In the genomic region with DNA sequence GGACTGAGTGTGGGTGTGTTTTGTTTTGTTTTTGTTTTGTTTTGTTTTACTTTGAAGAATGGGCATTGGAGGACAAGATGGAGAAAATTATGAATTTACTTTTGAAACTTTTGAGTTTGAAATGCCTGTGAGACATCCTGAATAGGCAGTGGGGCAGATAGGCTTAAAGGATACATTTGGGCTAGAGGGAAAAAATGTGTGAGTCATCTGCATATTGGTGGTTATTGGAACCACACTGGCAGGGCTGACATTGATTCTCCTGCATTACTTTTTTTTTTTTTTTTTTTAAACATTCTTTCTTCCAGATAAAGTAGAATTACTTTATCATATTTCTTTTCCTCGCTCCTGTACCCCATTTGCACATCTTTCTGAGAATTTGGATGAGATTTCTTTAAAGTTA, we compare ENCODE assay signal across 18 cellular contexts. TPM values are rescaled to one million over a fixed set of nuclear protein-coding genes. Genes with fewer than 3 reads are reported as not detected.
DNase-seq lines count a peak whose midpoint lies in the region; ATAC-seq and TF ChIP-seq lines count a peak whose summit lies in the region.
"Had no signal": no experiment of that assay in that cellular context is flagged by ENCODE, and none has a peak within 500 bp of the region (broad histone marks: within the 10 kb centered on the region; RNA-seq: fewer than 3 reads in every experiment).

No MANE protein-coding gene starts in this region.

- peak; percentile 76 for ATAC-seq in SK-N-SH treated with all-trans-retinoic acid at 6 μM for 48 hours
- ATAC-seq: mucosa of descending colon, psoas muscle had no signal

- TF ChIP-seq POLR2A in sigmoid colon (IDR thresholded peaks at IDR 0.05): no peak

- H3K36me3 ChIP-seq in A673 (ENCODE audit: insufficient read depth, low read length, poor library complexity, severe bottlenecking) (peaks cover 10% of the 10 kb centered on the region), sigmoid colon (peaks cover 0 to 34% (median 2%) of the 10 kb centered on the region in 4 donors)

- H3K4me3 ChIP-seq in A673 (ENCODE audit: low read depth, low read length, poor library complexity, severe bottlenecking) (no peak overlapping the region), sigmoid colon (no peak overlapping the region)
- H3K4me3 ChIP-seq: BLaER1, mucosa of descending colon, Peyer's patch, psoas muscle had no signal

- TF ChIP-seq EP300 in sigmoid colon (IDR thresholded peaks at IDR 0.05): no peak

- intact Hi-C loops in A673 (cut with micrococcal nuclease; ENCODE audit: unreplicated experiment): no loop called here
- intact Hi-C loops in sigmoid colon (cut with DNase I): no loop called here

- TF ChIP-seq CTCF in A673 (conservative IDR thresholded peaks at IDR 0.05; ENCODE audit: low read depth, low read length) (no peak), sigmoid colon (IDR thresholded peaks at IDR 0.05) (no peak)

- BruUV-seq in A673 (replicated peaks; lab: Mats Ljungman, UMichigan): no TSS peak

- H3K27me3 ChIP-seq in A673 (replicated peaks; ENCODE audit: insufficient read depth, low read depth, low read length, poor library complexity) (no peaks in the 10 kb centered on the region), sigmoid colon (no peaks in the 10 kb centered on the region)
- H3K27me3 ChIP-seq: BLaER1, Peyer's patch had no signal

- H3K4me1 ChIP-seq in A673 (ENCODE audit: insufficient read depth, low read length, poor library complexity, severe bottlenecking) (peaks cover 3% of the 10 kb centered on the region), sigmoid colon (peaks cover 0 to 22% (median 7%) of the 10 kb centered on the region in 4 donors)
- H3K4me1 ChIP-seq: BLaER1, Peyer's patch, psoas muscle had no signal

- CTCF ChIA-PET in A673 (lab: Charles Lee): no interaction called here

- H3K27ac ChIP-seq in A673 (ENCODE audit: low read depth, low read length, poor library complexity, severe bottlenecking): no peak overlapping the region
- H3K27ac ChIP-seq in sigmoid colon: no peak overlapping the region
- H3K27ac ChIP-seq: BLaER1, epithelial cell of prostate, Peyer's patch, psoas muscle had no signal

- DNase-seq in A673 (ENCODE audit: low spot score) (peak; percentile 19), GM03348 (ENCODE audit: low spot score) (peak; percentile 77), fibroblast of peridontal ligament (ENCODE audit: extremely low read depth) (peak; percentile 87), cerebellum (ENCODE audit: low spot score) (no peak), COR-L47 (lab: John Stamatoyannopoulos, UW) (no peak), DMS53 (lab: John Stamatoyannopoulos, UW) (no peak), sigmoid colon (no peak)
- DNase-seq: activated CD8-positive, alpha-beta memory T cell treated with anti-CD3 and anti-CD28 coated beads, Interleukin-2, amount 50 U/mL, for 48 hours; GDM1; mucosa of descending colon; NCI-H1092; NCI-H446 treated with DMSO at 0.1 percent for 48 hours; Peyer's patch; psoas muscle; stimulated activated CD4-positive, alpha-beta T cell treated with anti-CD3 and anti-CD28 coated beads, Interleukin-1b, Interleukin-23, amount 100 ng/mL, for 48 hours had no signal

- WGBS in sigmoid colon, 2 donors: 89 to 100% methylated on average over 1 of the region's 1 CpG

- H3K9me3 ChIP-seq in A673 (ENCODE audit: low read depth, low read length, poor library complexity, severe bottlenecking) (no peaks in the 10 kb centered on the region), sigmoid colon (no peaks in the 10 kb centered on the region)
- H3K9me3 ChIP-seq: BLaER1, mucosa of descending colon, Peyer's patch, psoas muscle had no signal

- POLR2A ChIA-PET in A673 (lab: Charles Lee; ENCODE audit: low non-redundant PET): no interaction called here

TF ChIP-seq in SK-N-SH treated with all-trans-retinoic acid at 6 μM for 48 hours, 23 proteins besides CTCF, POLR2A, EP300 and RAD21:
- no peak for TF ChIP-seq OSR1 (CRISPR knock-in tag; IDR thresholded peaks at IDR 0.05)
- TF ChIP-seq ZNF8 (CRISPR knock-in tag; IDR thresholded peaks at IDR 0.05): no peak
- TF ChIP-seq, protein P1, sequence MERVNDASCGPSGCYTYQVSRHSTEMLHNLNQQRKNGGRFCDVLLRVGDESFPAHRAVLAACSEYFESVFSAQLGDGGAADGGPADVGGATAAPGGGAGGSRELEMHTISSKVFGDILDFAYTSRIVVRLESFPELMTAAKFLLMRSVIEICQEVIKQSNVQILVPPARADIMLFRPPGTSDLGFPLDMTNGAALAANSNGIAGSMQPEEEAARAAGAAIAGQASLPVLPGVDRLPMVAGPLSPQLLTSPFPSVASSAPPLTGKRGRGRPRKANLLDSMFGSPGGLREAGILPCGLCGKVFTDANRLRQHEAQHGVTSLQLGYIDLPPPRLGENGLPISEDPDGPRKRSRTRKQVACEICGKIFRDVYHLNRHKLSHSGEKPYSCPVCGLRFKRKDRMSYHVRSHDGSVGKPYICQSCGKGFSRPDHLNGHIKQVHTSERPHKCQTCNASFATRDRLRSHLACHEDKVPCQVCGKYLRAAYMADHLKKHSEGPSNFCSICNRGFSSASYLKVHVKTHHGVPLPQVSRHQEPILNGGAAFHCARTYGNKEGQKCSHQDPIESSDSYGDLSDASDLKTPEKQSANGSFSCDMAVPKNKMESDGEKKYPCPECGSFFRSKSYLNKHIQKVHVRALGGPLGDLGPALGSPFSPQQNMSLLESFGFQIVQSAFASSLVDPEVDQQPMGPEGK (CRISPR knock-in tag; IDR thresholded peaks at IDR 0.05; ENCODE audit: borderline replicate concordance): no peak
- TF ChIP-seq ARNTL (CRISPR knock-in tag; IDR thresholded peaks at IDR 0.05; ENCODE audit: borderline replicate concordance, low read depth): no peak
- TF ChIP-seq, protein P2, sequence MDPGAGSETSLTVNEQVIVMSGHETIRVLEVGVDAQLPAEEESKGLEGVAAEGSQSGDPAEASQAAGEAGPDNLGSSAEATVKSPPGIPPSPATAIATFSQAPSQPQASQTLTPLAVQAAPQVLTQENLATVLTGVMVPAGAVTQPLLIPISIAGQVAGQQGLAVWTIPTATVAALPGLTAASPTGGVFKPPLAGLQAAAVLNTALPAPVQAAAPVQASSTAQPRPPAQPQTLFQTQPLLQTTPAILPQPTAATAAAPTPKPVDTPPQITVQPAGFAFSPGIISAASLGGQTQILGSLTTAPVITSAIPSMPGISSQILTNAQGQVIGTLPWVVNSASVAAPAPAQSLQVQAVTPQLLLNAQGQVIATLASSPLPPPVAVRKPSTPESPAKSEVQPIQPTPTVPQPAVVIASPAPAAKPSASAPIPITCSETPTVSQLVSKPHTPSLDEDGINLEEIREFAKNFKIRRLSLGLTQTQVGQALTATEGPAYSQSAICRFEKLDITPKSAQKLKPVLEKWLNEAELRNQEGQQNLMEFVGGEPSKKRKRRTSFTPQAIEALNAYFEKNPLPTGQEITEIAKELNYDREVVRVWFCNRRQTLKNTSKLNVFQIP (CRISPR knock-in tag; IDR thresholded peaks at IDR 0.05; ENCODE audit: borderline replicate concordance, low read depth): no peak
- no peak for TF ChIP-seq ZNF70 (CRISPR knock-in tag; IDR thresholded peaks at IDR 0.05)
- TF ChIP-seq CSDC2 (CRISPR knock-in tag; IDR thresholded peaks at IDR 0.05): no peak
- no peak for TF ChIP-seq GLIS3 (CRISPR knock-in tag; IDR thresholded peaks at IDR 0.05)
- no peak for TF ChIP-seq ZNF565 (CRISPR knock-in tag; conservative IDR thresholded peaks at IDR 0.05; ENCODE audit: low read depth)
TF ChIP-seq in SK-N-SH treated with all-trans-retinoic acid at 6 μM for 48 hours: peak in this region for 0.

RNA-seq across cellular contexts. Expression of a gene that starts 56.1 kb away (rescaled TPM):
- 9.1 and 13.8 TPM in 2 replicates for total RNA-seq in A673 (2021)
- total RNA-seq in cerebellum: 6.3 TPM
- 10 to 100 TPM in 1 of 4 donors, 1 to 10 TPM in 3; 3.9 to 10.9 (median 5.4) TPM for total RNA-seq in sigmoid colon
- 100 to 1,000 TPM; 154 to 309 (median 214) TPM for polyA plus RNA-seq in sigmoid colon

Comparison
In these comparisons a context has a peak if more than half of its experiments do, and no peak if none do; other contexts are left out.
1. DNase-seq: peak in A673 (single experiment), GM03348 (single experiment) and fibroblast of peridontal ligament (single experiment); none in cerebellum (single experiment), COR-L47 (single experiment), DMS53 (single experiment) and sigmoid colon (single experiment).